ENCODE assay signal across 25 cellular contexts in the genomic region with DNA sequence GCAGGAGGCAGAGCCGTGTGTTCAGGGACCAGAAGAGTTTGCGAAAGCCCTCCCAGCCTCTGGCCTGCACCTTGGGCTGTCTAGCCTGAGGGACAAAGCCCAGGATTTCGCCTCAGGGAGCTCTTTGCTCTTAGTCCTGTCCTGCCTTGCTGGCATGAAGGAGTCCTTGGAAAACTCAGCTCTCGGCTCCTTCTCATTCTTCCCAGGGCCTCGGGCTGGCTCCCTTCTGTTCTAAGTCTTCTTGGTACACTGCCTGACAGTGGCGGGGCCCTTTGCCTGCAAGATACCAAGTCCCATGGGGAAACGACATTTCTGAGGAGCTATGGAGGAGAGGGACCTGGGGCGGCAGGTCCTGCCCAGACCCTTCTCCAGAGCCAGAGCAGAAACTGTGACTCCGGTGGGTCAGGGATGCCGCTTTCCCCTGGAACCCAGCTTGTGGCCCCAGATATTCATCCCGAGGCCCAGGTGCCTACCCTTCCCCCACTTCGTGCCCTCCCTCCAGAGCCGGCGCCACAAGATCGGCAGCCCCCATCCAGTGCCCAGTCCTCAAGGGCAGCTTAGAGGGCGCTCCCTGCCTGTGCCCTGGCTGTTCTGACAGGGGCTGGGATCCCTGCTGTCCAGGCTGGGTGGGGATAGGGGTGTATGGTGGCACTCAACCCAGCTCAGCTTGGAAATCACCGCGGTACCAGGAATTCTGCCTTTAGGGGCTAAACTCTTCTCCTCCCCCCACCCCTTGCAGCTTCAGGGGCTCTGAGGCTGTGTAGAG. TPM values are rescaled to one million over a fixed set of nuclear protein-coding genes. Genes with fewer than 3 reads are reported as not detected.
A peak's percentile ranks its signal among the peaks of the same experiment; 100 is the strongest.
DNase-seq lines count a peak whose midpoint lies in the region; TF ChIP-seq lines count a peak whose summit lies in the region.
"Had no signal": no experiment of that assay in that cellular context is flagged by ENCODE, and none has a peak within 500 bp of the region (broad histone marks: within the 10 kb centered on the region; RNA-seq: fewer than 3 reads in every experiment).

No MANE protein-coding gene starts in this region.

- H3K36me3 ChIP-seq in H7 (replicated peaks; ENCODE audit: control insufficient read depth, insufficient read depth, low read length) (no peaks in the 10 kb centered on the region), esophagus muscularis mucosa (no peaks in the 10 kb centered on the region)
- H3K36me3 ChIP-seq: heart left ventricle, spleen, thoracic aorta had no signal

- H3K9me3 Mint-ChIP-seq in CD14-positive monocyte (peaks cover 0 to 15% (median 4%) of the 10 kb centered on the region in 7 donors), osteocyte (ENCODE audit: unreplicated experiment) (no peaks in the 10 kb centered on the region)
- H3K9me3 Mint-ChIP-seq: activated naive CD8-positive, alpha-beta T cell treated with anti-CD3 and anti-CD28 coated beads for 36 hours; activated T-helper 1 cell treated with anti-CD3 and anti-CD28 coated beads, Interleukin-12 subunit alpha, Interleukin-12 subunit beta, Interleukin-2, Interleukin-4 antibody, amounts not matched to agents 30 ng/mL and 10 ng/mL and 1 ng/mL, durations not matched to agents 14 hours and 24 hours and 36 hours; CD4-positive, CD25-positive, alpha-beta regulatory T cell; stimulated activated naive B cell treated with anti-CD40 and anti-IgM and Interleukin-4, amounts not matched to agents 10 μg/mL and 1 μg/mL and 100 μg/mL, for 72 hours had no signal

- peaks cover 14 to 23% (median 20%) of the 10 kb centered on the region in 4 donors for H3K4me1 ChIP-seq in esophagus muscularis mucosa

- DNase-seq in CD14-positive monocyte (ENCODE audit: low spot score) (peak; percentile 20), H7 (peak; percentile 23), esophagus muscularis mucosa (ENCODE audit: extremely low spot score) (peak; percentile 88), osteocyte (ENCODE audit: extremely low spot score, unreplicated experiment) (peak; percentile 79), middle frontal gyrus (ENCODE audit: extremely low spot score, low spot score) (no peak), MV-4-11 (lab: John Stamatoyannopoulos, UW) (no peak)
- DNase-seq in NK-92 treated with Interleukin-12 subunit alpha and Interleukin-12 subunit beta, amount 100 ng/mL, for 24 hours (lab: John Stamatoyannopoulos, UW): no peak
- DNase-seq: activated CD4-positive, alpha-beta T cell treated with anti-CD3 and anti-CD28 coated beads for 36 hours; activated naive CD8-positive, alpha-beta T cell treated with anti-CD3 and anti-CD28 coated beads for 36 hours; CD4-positive, CD25-positive, alpha-beta regulatory T cell; central memory CD4-positive, alpha-beta T cell; EL; HCEC 1CT; heart left ventricle; NCI-H1694; NCI-H2171; NCI-H510A treated with DMSO at 0.1 percent for 48 hours; SIG-M5; stimulated activated CD4-positive, alpha-beta T cell treated with anti-CD3 and anti-CD28 coated beads, Interleukin-2, amount 100 ng/mL, for 48 hours; stimulated activated naive B cell treated with anti-CD40 and anti-IgM and Interleukin-4, amounts not matched to agents 10 μg/mL and 1 μg/mL and 100 μg/mL, for 72 hours had no signal

- no peak overlapping the region for H3K27ac ChIP-seq in esophagus muscularis mucosa (replicated peaks in 1 of 4)
- H3K27ac ChIP-seq: epithelial cell of prostate, heart left ventricle, spleen, thoracic aorta had no signal

- H3K27me3 ChIP-seq in H7 (ENCODE audit: control insufficient read depth, insufficient read depth, low read length) (peaks cover 37% of the 10 kb centered on the region), esophagus muscularis mucosa (peaks cover 0 to 83% (median 19%) of the 10 kb centered on the region in 4 donors)

- no peak for TF ChIP-seq EP300 in esophagus muscularis mucosa (IDR thresholded peaks at IDR 0.05)

- H3K36me3 Mint-ChIP-seq in CD14-positive monocyte: peaks cover 3 to 4% of the 10 kb centered on the region in 2 donors
- H3K36me3 Mint-ChIP-seq in osteocyte (ENCODE audit: unreplicated experiment): no peaks in the 10 kb centered on the region
- H3K36me3 Mint-ChIP-seq: activated naive CD8-positive, alpha-beta T cell treated with anti-CD3 and anti-CD28 coated beads for 36 hours; CD4-positive, CD25-positive, alpha-beta regulatory T cell; stimulated activated naive B cell treated with anti-CD40 and anti-IgM and Interleukin-4, amounts not matched to agents 10 μg/mL and 1 μg/mL and 100 μg/mL, for 72 hours had no signal

- no peak for TF ChIP-seq POLR2A in esophagus muscularis mucosa (IDR thresholded peaks at IDR 0.05; ENCODE audit: low read depth)

- H3K4me3 ChIP-seq in H7 (ENCODE audit: insufficient read depth, low read depth, low read length) (no peak overlapping the region), esophagus muscularis mucosa (no peak overlapping the region)
- H3K4me3 ChIP-seq: heart left ventricle, spleen, thoracic aorta had no signal

- intact Hi-C loops in CD14-positive monocyte (cut with micrococcal nuclease): loop anchor here in 1 of 2 donors (10.0 kb wide), 1 partner anchor 608 kb away; no protein-coding TSS in a partner anchor
- intact Hi-C loops in esophagus muscularis mucosa (cut with DNase I): loop anchor here (5.0 kb wide), 4 partner anchors 351 to 606 kb away; no protein-coding TSS in a partner anchor

- WGBS in esophagus muscularis mucosa: 89% methylated on average over 7 of the region's 18 CpGs

- H3K4me1 Mint-ChIP-seq in CD14-positive monocyte: peaks cover 17% of the 10 kb centered on the region
- H3K4me1 Mint-ChIP-seq in osteocyte (ENCODE audit: unreplicated experiment): peaks cover 16% of the 10 kb centered on the region

- H3K4me3 Mint-ChIP-seq in CD14-positive monocyte: peak overlapping the region in 1 of 2 donors; percentile 22
- no peak overlapping the region for H3K4me3 Mint-ChIP-seq in osteocyte (ENCODE audit: unreplicated experiment)
- H3K4me3 Mint-ChIP-seq: activated CD4-positive, alpha-beta T cell treated with anti-CD3 and anti-CD28 coated beads for 36 hours; activated naive CD8-positive, alpha-beta T cell treated with anti-CD3 and anti-CD28 coated beads for 36 hours; activated T-helper 1 cell treated with anti-CD3 and anti-CD28 coated beads, Interleukin-12 subunit alpha, Interleukin-12 subunit beta, Interleukin-2, Interleukin-4 antibody, amounts not matched to agents 30 ng/mL and 10 ng/mL and 1 ng/mL, durations not matched to agents 14 hours and 24 hours and 36 hours; CD4-positive, CD25-positive, alpha-beta regulatory T cell; stimulated activated naive B cell treated with anti-CD40 and anti-IgM and Interleukin-4, amounts not matched to agents 10 μg/mL and 1 μg/mL and 100 μg/mL, for 72 hours had no signal

- H3K27ac Mint-ChIP-seq in CD14-positive monocyte (peak overlapping the region in 1 of 7 donors; percentile 20), osteocyte (ENCODE audit: unreplicated experiment) (no peak overlapping the region)
- H3K27ac Mint-ChIP-seq: activated CD4-positive, alpha-beta T cell treated with anti-CD3 and anti-CD28 coated beads for 36 hours; activated naive CD8-positive, alpha-beta T cell treated with anti-CD3 and anti-CD28 coated beads for 36 hours; activated T-helper 1 cell treated with anti-CD3 and anti-CD28 coated beads, Interleukin-12 subunit alpha, Interleukin-12 subunit beta, Interleukin-2, Interleukin-4 antibody, amounts not matched to agents 30 ng/mL and 10 ng/mL and 1 ng/mL, durations not matched to agents 14 hours and 24 hours and 36 hours; CD4-positive, CD25-positive, alpha-beta regulatory T cell; stimulated activated naive B cell treated with anti-CD40 and anti-IgM and Interleukin-4, amounts not matched to agents 10 μg/mL and 1 μg/mL and 100 μg/mL, for 72 hours had no signal

- H3K27me3 Mint-ChIP-seq in CD14-positive monocyte (ENCODE audit: low read depth in 3 of 3): peaks cover 51 to 63% (median 53%) of the 10 kb centered on the region in 3 donors
- H3K27me3 Mint-ChIP-seq in osteocyte (ENCODE audit: unreplicated experiment): peaks cover 51% of the 10 kb centered on the region

- TF ChIP-seq CTCF in CD14-positive monocyte (IDR thresholded peaks at IDR 0.05): no peak
- TF ChIP-seq CTCF in esophagus muscularis mucosa (IDR thresholded peaks at IDR 0.05): no peak
- TF ChIP-seq CTCF in osteocyte (IDR thresholded peaks at IDR 0.05): no peak

- no peaks in the 10 kb centered on the region for H3K9me3 ChIP-seq in esophagus muscularis mucosa
- H3K9me3 ChIP-seq: heart left ventricle, spleen, thoracic aorta had no signal

RNA-seq across cellular contexts. Expression of a gene that starts 5.5 kb away (rescaled TPM):
- polyA plus RNA-seq in CD14-positive monocyte: not detected
- total RNA-seq in H7 (2014; rRNA removed; shearing (Covaris generic)): 1.1 and 1.3 TPM in 2 replicates
- total RNA-seq in esophagus muscularis mucosa (1 to 10 TPM; 1.2 to 3.6 (median 2.4) TPM), osteocyte (0.89 and 1.3 TPM in 2 replicates)
- total RNA-seq: activated CD4-positive, alpha-beta T cell treated with anti-CD3 and anti-CD28 coated beads for 36 hours; activated naive CD8-positive, alpha-beta T cell treated with anti-CD3 and anti-CD28 coated beads for 36 hours; activated T-helper 1 cell treated with anti-CD3 and anti-CD28 coated beads, Interleukin-12 subunit alpha, Interleukin-12 subunit beta, Interleukin-2, Interleukin-4 antibody, amounts not matched to agents 30 ng/mL and 10 ng/mL and 1 ng/mL, durations not matched to agents 14 hours and 24 hours and 36 hours; CD4-positive, CD25-positive, alpha-beta regulatory T cell; T-helper 1 cell treated with Interleukin-12 subunit alpha and Interleukin-12 subunit beta and Interleukin-4 antibody, amounts not matched to agents 30 ng/mL and 1 ng/mL, for 36 hours had no signal
- polyA plus RNA-seq: CD4-positive, CD25-positive, alpha-beta regulatory T cell had no signal

Comparison
In these comparisons a context has a peak if more than half of its experiments do, and no peak if none do; other contexts are left out.
1. DNase-seq: peak in CD14-positive monocyte (single experiment), H7 (single experiment), esophagus muscularis mucosa (single experiment) and osteocyte (single experiment); none in NK-92 treated with Interleukin-12 subunit alpha and Interleukin-12 subunit beta, amount 100 ng/mL, for 24 hours (single experiment), middle frontal gyrus (single experiment) and MV-4-11 (single experiment).